Comparison of ENCODE assay signal across 7 cellular contexts in the genomic region with DNA sequence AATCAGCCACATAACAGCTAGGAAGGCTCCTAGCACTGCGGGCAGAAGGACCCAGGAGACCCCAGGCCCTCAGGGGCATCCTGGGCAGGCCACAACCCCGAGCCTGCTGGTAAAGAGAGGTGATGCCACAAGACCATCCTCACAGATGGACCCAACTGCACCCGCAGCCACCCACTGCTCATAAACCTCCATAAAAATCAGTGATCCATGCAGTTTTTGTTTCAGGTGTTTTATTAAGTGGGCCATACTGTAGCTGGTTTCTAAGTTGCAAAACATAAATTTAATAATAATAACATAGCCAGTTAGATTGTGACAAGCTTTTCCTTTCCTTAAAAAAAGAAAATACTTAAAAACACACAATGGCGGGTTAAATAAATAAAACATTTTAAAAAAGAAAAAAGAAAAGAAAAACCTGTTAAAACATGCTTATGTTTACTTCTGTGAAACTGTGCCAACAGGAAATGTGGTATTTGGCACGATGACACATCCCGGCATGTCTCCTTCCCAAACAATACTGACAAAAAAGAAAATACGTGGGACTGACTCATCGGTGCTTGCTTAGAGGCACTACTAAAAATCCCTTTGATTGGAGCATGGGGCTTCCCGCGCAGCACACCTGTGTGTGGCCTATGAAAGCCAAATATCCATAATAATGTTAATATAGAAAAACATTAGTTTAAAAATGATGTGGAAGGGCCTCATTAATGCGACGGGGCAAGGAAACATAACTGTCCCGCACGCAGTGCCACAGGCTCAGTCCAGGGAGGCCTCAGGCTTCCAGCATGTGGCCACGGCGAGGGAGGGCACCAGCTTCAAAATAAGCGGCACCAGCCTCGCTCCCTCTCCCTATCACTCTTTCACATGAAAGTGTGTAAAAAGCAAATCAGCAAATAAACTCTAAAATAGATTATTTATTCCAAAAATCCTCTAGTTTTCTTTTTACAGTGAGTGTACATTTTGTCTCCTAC. TPM values are rescaled to one million over a fixed set of nuclear protein-coding genes. Genes with fewer than 3 reads are reported as not detected.
DNase-seq lines count a peak whose midpoint lies in the region; ATAC-seq and TF ChIP-seq lines count a peak whose summit lies in the region.

No MANE protein-coding gene starts in this region.

- no peak overlapping the region for H3K14ac ChIP-seq in H9 (ENCODE audit: insufficient read depth, low read length)

- TF ChIP-seq CTCF in H9 (conservative IDR thresholded peaks at IDR 0.05) (no peak), MCF 10A (IDR thresholded peaks at IDR 0.05; ENCODE audit: unreplicated experiment) (no peak), lung (IDR thresholded peaks at IDR 0.05; ENCODE audit: control extremely low read depth, extremely low read depth) (no peak)

- POLR2A ChIA-PET in MCF 10A (lab: Yijun Ruan, JAX), result interaction anchor here (0.6 to 3.1 kb wide), 23 partner anchors 10 to 1465 kb away, joined by 3 to 23 read pairs (median 4); a partner anchor contains a TSS

- no peak for DNase-seq in H9
- DNase-seq in NCI-H510A treated with DMSO at 0.1 percent for 48 hours (lab: John Stamatoyannopoulos, UW), result peak; percentile 64
- DNase-seq in MCF 10A (ENCODE audit: unreplicated experiment), result peak; percentile 97
- peak; percentile 54 for DNase-seq in lung (ENCODE audit: low spot score)
- DNase-seq in germinal center (ENCODE audit: low spot score), result no peak
- DNase-seq in natural killer cell treated with Interleukin-12 subunit alpha and Interleukin-12 subunit beta and Interleukin-15 and Interleukin-18, amount 100 ng/mL, for 72 hours (ENCODE audit: low spot score), result no peak
- DNase-seq in stimulated activated naive CD4-positive, alpha-beta T cell treated with Interleukin-2 at 50 U/mL for 16 hours (lab: John Stamatoyannopoulos, UW), result no peak

- CTCF ChIA-PET in MCF 10A (lab: Yijun Ruan, JAX), result interaction anchor here (0.5 to 7.4 kb wide), 35 partner anchors 8 to 964 kb away, joined by 3 to 201 read pairs (median 8); a partner anchor contains a TSS

- H4K91ac ChIP-seq in H9 (ENCODE audit: insufficient read length, low read depth, low read length), result no peak overlapping the region

- no peak overlapping the region for H3T11ph ChIP-seq in H9 (ENCODE audit: low read length)

- H2BK120ac ChIP-seq in H9 (ENCODE audit: low read depth, low read length, poor library complexity, severe bottlenecking), result no peak overlapping the region

- no peak overlapping the region for H2AK5ac ChIP-seq in H9 (ENCODE audit: insufficient read length, low read length)

- WGBS in H9 (ENCODE audit: extremely low coverage, insufficient read length, low lambda C conversion rate), result no CpG with 5 or more reads among the region's 18 CpGs
- WGBS in lung, 2 donors, result 52 to 62% methylated on average over 18 of the region's 18 CpGs

- H3K79me1 ChIP-seq in H9 (ENCODE audit: insufficient read depth, low read depth, low read length, poor library complexity, severe bottlenecking), result no peaks in the 10 kb centered on the region

- H2BK12ac ChIP-seq in H9 (ENCODE audit: insufficient read length, low read depth, low read length), result no peak overlapping the region

- ATAC-seq in lung (ENCODE audit: insufficient read depth, low FRiP score), result peak; percentile 58
- no peak for ATAC-seq in natural killer cell treated with Interleukin-12 subunit alpha and Interleukin-12 subunit beta and Interleukin-15 and Interleukin-18, amount 100 ng/mL, for 72 hours

- H3K18ac ChIP-seq in H9 (ENCODE audit: insufficient read length, low read depth, low read length), result no peak overlapping the region

- intact Hi-C loops in MCF 10A (cut with micrococcal nuclease), result loop anchor here (5.0 to 10.0 kb wide), 2 partner anchors 102 to 454 kb away; a partner anchor contains a TSS

- no peaks in the 10 kb centered on the region for H3K23me2 ChIP-seq in H9 (ENCODE audit: insufficient read length, low read depth, low read length, poor library complexity, severe bottlenecking)

- H3K27me3 Mint-ChIP-seq in H9 (ENCODE audit: low read depth) (no peaks in the 10 kb centered on the region), MCF 10A (ENCODE audit: insufficient read depth, unreplicated experiment) (no peaks in the 10 kb centered on the region)
- no peaks in the 10 kb centered on the region for H3K27me3 Mint-ChIP-seq in natural killer cell treated with Interleukin-12 subunit alpha and Interleukin-12 subunit beta and Interleukin-15 and Interleukin-18, amount 100 ng/mL, for 72 hours

- H3K9ac ChIP-seq in H9 (ENCODE audit: extremely low read depth, insufficient read length, low read length), result no peak overlapping the region

- H3K27ac Mint-ChIP-seq in H9, result peak overlapping the region in 2 of 3 experiments; percentile 71 to 81; a peak in 3 of 7 replicates
- H3K27ac Mint-ChIP-seq in MCF 10A (ENCODE audit: low read depth, unreplicated experiment), result peak overlapping the region; percentile 94
- no peak overlapping the region for H3K27ac Mint-ChIP-seq in natural killer cell treated with Interleukin-12 subunit alpha and Interleukin-12 subunit beta and Interleukin-15 and Interleukin-18, amount 100 ng/mL, for 72 hours

- H3K36me3 Mint-ChIP-seq in H9 (ENCODE audit: insufficient read depth in 1 of 3, low read depth in 3 of 3) (peaks cover 12 to 53% (median 48%) of the 10 kb centered on the region in 3 experiments; a peak in 6 of 7 replicates), MCF 10A (ENCODE audit: insufficient read depth, unreplicated experiment) (peaks cover 41% of the 10 kb centered on the region)
- no peaks in the 10 kb centered on the region for H3K36me3 Mint-ChIP-seq in natural killer cell treated with Interleukin-12 subunit alpha and Interleukin-12 subunit beta and Interleukin-15 and Interleukin-18, amount 100 ng/mL, for 72 hours

- H3K23ac ChIP-seq in H9 (ENCODE audit: insufficient read length, low read depth, low read length), result no peak overlapping the region

- H2BK20ac ChIP-seq in H9 (ENCODE audit: low read depth, low read length, poor library complexity, severe bottlenecking), result no peak overlapping the region

- H3K79me2 ChIP-seq in H9 (ENCODE audit: insufficient read depth, low read length), result no peaks in the 10 kb centered on the region

- H3K9me3 Mint-ChIP-seq in H9, result no peaks in the 10 kb centered on the region
- no peaks in the 10 kb centered on the region for H3K9me3 Mint-ChIP-seq in MCF 10A (ENCODE audit: unreplicated experiment)
- H3K9me3 Mint-ChIP-seq in natural killer cell treated with Interleukin-12 subunit alpha and Interleukin-12 subunit beta and Interleukin-15 and Interleukin-18, amount 100 ng/mL, for 72 hours, result no peaks in the 10 kb centered on the region

- no peak overlapping the region for H4K5ac ChIP-seq in H9 (ENCODE audit: insufficient read length, low read depth, low read length)

- H4K20me1 ChIP-seq in H9 (ENCODE audit: control insufficient read depth, insufficient read depth, insufficient read length), result no peaks in the 10 kb centered on the region

- H3K4me2 ChIP-seq in H9 (ENCODE audit: insufficient read depth, insufficient read length, low read length), result no peak overlapping the region

- H2AFZ ChIP-seq in H9 (ENCODE audit: low read length), result no peak overlapping the region

- no peak overlapping the region for H3K4ac ChIP-seq in H9 (ENCODE audit: low read depth, low read length)

- H2BK5ac ChIP-seq in H9 (ENCODE audit: insufficient read length, low read length), result no peak overlapping the region

- H3K9me3 ChIP-seq in H9 (ENCODE audit: control insufficient read depth, low read depth, low read length), result no peaks in the 10 kb centered on the region
- no peaks in the 10 kb centered on the region for H3K9me3 ChIP-seq in lung (ENCODE audit: control insufficient read depth in 2 of 2, insufficient read depth in 1 of 2, low read length in 1 of 2)

- H3K4me3 ChIP-seq in lung, result no peak overlapping the region

- BruUV-seq in MCF 10A (replicated peaks; lab: Mats Ljungman, UMichigan), result TSS peak; percentile 37

- H2BK15ac ChIP-seq in H9 (ENCODE audit: low read depth, low read length), result no peak overlapping the region

- H3K4me3 Mint-ChIP-seq in H9 (no peak overlapping the region), MCF 10A (ENCODE audit: unreplicated experiment) (no peak overlapping the region)
- H3K4me3 Mint-ChIP-seq in natural killer cell treated with Interleukin-12 subunit alpha and Interleukin-12 subunit beta and Interleukin-15 and Interleukin-18, amount 100 ng/mL, for 72 hours, result no peak overlapping the region

- H3K4me1 Mint-ChIP-seq in H9 (peaks cover 18 to 19% of the 10 kb centered on the region in 2 experiments), MCF 10A (ENCODE audit: insufficient read depth, unreplicated experiment) (peaks cover 34% of the 10 kb centered on the region)
- peaks cover 0 to 7% of the 10 kb centered on the region in 2 donors for H3K4me1 Mint-ChIP-seq in natural killer cell treated with Interleukin-12 subunit alpha and Interleukin-12 subunit beta and Interleukin-15 and Interleukin-18, amount 100 ng/mL, for 72 hours (ENCODE audit: low read depth in 2 of 2)

- H3K4me1 ChIP-seq in H9 (ENCODE audit: insufficient read depth, low read length) (no peaks in the 10 kb centered on the region; the same call in 1 of the 2 replicates), lung (ENCODE audit: control insufficient read depth in 2 of 2, insufficient read depth in 2 of 2, low read length in 2 of 2) (peaks cover 0 to 12% of the 10 kb centered on the region in 2 donors)

- no peak overlapping the region for H3K56ac ChIP-seq in H9 (ENCODE audit: insufficient read length, low read depth, low read length)

- no peaks in the 10 kb centered on the region for H3K27me3 ChIP-seq in H9 (ENCODE audit: insufficient read depth, low read length)
- no peaks in the 10 kb centered on the region for H3K27me3 ChIP-seq in lung (ENCODE audit: control insufficient read depth, insufficient read depth)

- H3K36me3 ChIP-seq in lung (ENCODE audit: control insufficient read depth in 2 of 2, insufficient read depth in 2 of 2, low read length in 2 of 2), result peaks cover 26 to 27% of the 10 kb centered on the region in 2 donors

- H4K8ac ChIP-seq in H9 (replicated peaks; ENCODE audit: insufficient read length, low read depth, low read length), result no peak overlapping the region

- H3K27ac ChIP-seq in H9 (ENCODE audit: insufficient read length, low read depth, low read length), result no peak overlapping the region
- H3K27ac ChIP-seq in lung (ENCODE audit: low read depth in 1 of 2, low read length in 1 of 2), result peak overlapping the region in 1 of 2 donors; percentile 81

RNA-seq across cellular contexts. Expression of a gene that starts 47.5 kb away (rescaled TPM):
- total RNA-seq in H9 (2021) (1.6 and 1.8 TPM in 2 replicates), MCF 10A (2022) (0.29 and 0.93 TPM in 2 replicates), lung (10 to 100 TPM in 1 of 2 donors, 1 to 10 TPM in 1; 3.7 to 27.6 TPM)
- 1 to 10 TPM; 2.6 to 4.2 TPM for polyA plus RNA-seq in lung
- total RNA-seq in natural killer cell treated with Interleukin-12 subunit alpha and Interleukin-12 subunit beta and Interleukin-15 and Interleukin-18, amount 100 ng/mL, for 72 hours, result under 1 TPM in 1 of 2 donors, not detected in 1; 0.40 TPM

Comparison
In these comparisons a context has a peak if more than half of its experiments do, and no peak if none do; other contexts are left out.
1. DNase-seq: peak in NCI-H510A treated with DMSO at 0.1 percent for 48 hours (single experiment), MCF 10A (single experiment) and lung (single experiment); none in H9 (single experiment), germinal center (single experiment), natural killer cell treated with Interleukin-12 subunit alpha and Interleukin-12 subunit beta and Interleukin-15 and Interleukin-18, amount 100 ng/mL, for 72 hours (single experiment) and stimulated activated naive CD4-positive, alpha-beta T cell treated with Interleukin-2 at 50 U/mL for 16 hours (single experiment).
2. H3K27ac Mint-ChIP-seq: peak in H9 (2 of 3) and MCF 10A (single experiment); none in natural killer cell treated with Interleukin-12 subunit alpha and Interleukin-12 subunit beta and Interleukin-15 and Interleukin-18, amount 100 ng/mL, for 72 hours (0 of 2).